10 cellular contexts compared by ENCODE assay signal in the genomic region with DNA sequence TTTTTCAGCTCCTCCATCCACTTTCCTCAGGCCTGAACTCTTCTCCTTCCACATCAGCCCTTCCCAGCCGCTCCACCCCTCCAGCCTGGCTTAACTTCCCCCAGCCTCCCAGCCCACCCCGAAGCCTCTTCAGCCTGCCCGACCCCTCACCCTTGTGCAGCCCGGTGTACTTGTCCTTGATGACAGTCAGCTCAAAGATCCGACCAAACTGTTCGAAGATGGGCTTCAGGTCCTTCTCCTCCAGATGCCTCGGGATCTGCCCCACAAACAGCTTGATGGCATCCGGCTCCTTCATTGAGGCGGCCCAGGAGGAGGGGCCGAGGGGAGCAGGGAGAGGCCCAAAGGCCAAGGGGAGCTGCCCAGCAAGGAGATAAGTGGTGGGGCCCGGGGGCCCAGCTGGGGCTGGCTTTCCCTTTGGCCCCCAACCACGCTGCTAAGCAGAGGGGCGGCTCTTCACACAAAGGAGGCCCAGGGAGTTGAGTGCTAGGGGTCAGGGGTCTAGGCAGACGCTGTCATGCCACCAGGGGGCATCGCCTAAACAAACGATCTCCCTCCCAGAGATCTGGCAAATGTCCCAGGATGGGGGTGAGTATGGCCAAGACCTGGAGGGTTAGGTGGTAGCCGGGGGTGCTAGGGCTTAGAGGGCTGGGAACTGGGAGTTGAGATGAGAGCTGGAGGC. TPM values are rescaled to one million over a fixed set of nuclear protein-coding genes. Genes with fewer than 3 reads are reported as not detected.
DNase-seq lines count a peak whose midpoint lies in the region; ATAC-seq, FAIRE-seq and TF ChIP-seq lines count a peak whose summit lies in the region.
"Had no signal": no experiment of that assay in that cellular context is flagged by ENCODE, and none has a peak within 500 bp of the region (broad histone marks: within the 10 kb centered on the region; RNA-seq: fewer than 3 reads in every experiment).

No MANE protein-coding gene starts in this region.

- H3K9ac ChIP-seq in HUES6 (ENCODE audit: low read length), result no peak overlapping the region

- H3K27ac Mint-ChIP-seq in immature natural killer cell, result no peak overlapping the region

- H3K4me1 ChIP-seq in HUES6 (ENCODE audit: control insufficient read depth, insufficient read depth, low read length) (0 out of 2 replicates have a peak, but pooled peaks cover 3% of the 10 kb centered on the region), hepatocyte (ENCODE audit: insufficient read depth) (peaks cover 19% of the 10 kb centered on the region)

- peaks cover 16 to 27% (median 22%) of the 10 kb centered on the region in 3 donors for H3K27me3 Mint-ChIP-seq in immature natural killer cell (ENCODE audit: low read depth in 3 of 3)

- H3K36me3 Mint-ChIP-seq in immature natural killer cell, result no peaks in the 10 kb centered on the region
- H3K36me3 Mint-ChIP-seq: CD4-positive, CD25-positive, alpha-beta regulatory T cell had no signal

- H3K4me3 ChIP-seq in AG04450 (ENCODE audit: low read depth, low read length) (no peak overlapping the region), HUES6 (ENCODE audit: low read depth, low read length) (peak overlapping the region; percentile 52), hepatocyte (no peak overlapping the region)
- H3K4me3 ChIP-seq: body of pancreas had no signal

- peaks cover 20 to 29% of the 10 kb centered on the region in 2 donors for H3K4me1 Mint-ChIP-seq in immature natural killer cell

- WGBS in hepatocyte (ENCODE audit: low lambda C conversion rate, missing lambda C conversion rate), result 44% methylated on average over 15 of the region's 17 CpGs

- H3K27me3 ChIP-seq in AG04450 (ENCODE audit: control insufficient read depth, insufficient read depth, low read length) (peaks cover 75% of the 10 kb centered on the region), HUES6 (ENCODE audit: control insufficient read depth, insufficient read depth, low read length) (peaks cover 50% of the 10 kb centered on the region), hepatocyte (peaks cover 41% of the 10 kb centered on the region)

- TF ChIP-seq POLR2A in H54 (IDR thresholded peaks at IDR 0.05; ENCODE audit: low read depth, low read length), result no peak

- H3K4me3 Mint-ChIP-seq in immature natural killer cell, result no peak overlapping the region

- TF ChIP-seq CTCF in AG04450 (IDR thresholded peaks at IDR 0.05; ENCODE audit: low read depth, low read length) (peak; percentile 11; the same call in 1 of the 2 replicates), hepatocyte (IDR thresholded peaks at IDR 0.05; ENCODE audit: poor library complexity) (peak; percentile 6)

- H4K20me1 ChIP-seq in hepatocyte (ENCODE audit: insufficient read depth, poor library complexity, severe bottlenecking), result no peaks in the 10 kb centered on the region

- no peak overlapping the region for H2AFZ ChIP-seq in hepatocyte

- H3K9me2 ChIP-seq in hepatocyte (replicated peaks; ENCODE audit: insufficient read depth), result no peaks in the 10 kb centered on the region

- FAIRE-seq in H54 (lab: Jason Lieb, UNC), result no peak

- H3K9me3 ChIP-seq in AG04450 (ENCODE audit: control insufficient read depth, insufficient read depth, low read length) (no peaks in the 10 kb centered on the region), HUES6 (ENCODE audit: control insufficient read depth, insufficient read depth, low read depth, low read length) (no peaks in the 10 kb centered on the region), hepatocyte (ENCODE audit: low read depth) (no peaks in the 10 kb centered on the region)
- H3K9me3 ChIP-seq: body of pancreas had no signal

- POLR2A ChIA-PET in AG04450 (lab: Yijun Ruan, JAX), result no interaction called here

- no peaks in the 10 kb centered on the region for H3K36me3 ChIP-seq in HUES6 (ENCODE audit: control insufficient read depth, insufficient read depth, low read length)
- no peaks in the 10 kb centered on the region for H3K36me3 ChIP-seq in hepatocyte (replicated peaks; ENCODE audit: insufficient read depth, low read depth)

- no peaks in the 10 kb centered on the region for H3K79me2 ChIP-seq in hepatocyte

- peaks cover 0 to 2% (median 0%) of the 10 kb centered on the region in 6 donors for H3K9me3 Mint-ChIP-seq in immature natural killer cell

- H3K27ac ChIP-seq in AG04450 (ENCODE audit: low read depth, low read length) (no peak overlapping the region), HUES6 (ENCODE audit: low read depth, low read length) (no peak overlapping the region), hepatocyte (no peak overlapping the region)
- H3K27ac ChIP-seq: body of pancreas had no signal

- H3K4me2 ChIP-seq in hepatocyte, result peak overlapping the region; percentile 73

- CTCF ChIA-PET in AG04450 (lab: Charles Lee), result interaction anchor here (1.1 kb wide), 1 partner anchor 18 kb away, joined by 3 read pairs; no protein-coding TSS in a partner anchor

- DNase-seq in AG04450 (ENCODE audit: low read depth, low spot score) (no peak), NCI-H748 treated with DMSO at 0.1 percent for 48 hours (lab: John Stamatoyannopoulos, UW) (peak; percentile 31), hepatocyte (ENCODE audit: low spot score) (no peak), H54 (ENCODE audit: insufficient read length, low spot score) (no peak), immature natural killer cell (no peak)
- DNase-seq: CD4-positive, CD25-positive, alpha-beta regulatory T cell had no signal

- ATAC-seq in HG03025 (IDR thresholded peaks at IDR 0.05; ENCODE audit: low FRiP score, unreplicated experiment) (no peak), HG03159 (IDR thresholded peaks at IDR 0.05; ENCODE audit: unreplicated experiment) (no peak)
- ATAC-seq: body of pancreas had no signal

RNA-seq across cellular contexts. Expression of a gene that starts 0.7 kb away (rescaled TPM):
- not detected in 2 replicates for polyA plus RNA-seq in AG04450 (2011; rRNA removed)
- not detected in 2 replicates for polyA minus RNA-seq in AG04450 (2011; rRNA and poly(A)+ RNA removed)
- 1.2 and 2.1 TPM in 2 replicates for total RNA-seq in hepatocyte
- polyA plus RNA-seq in hepatocyte, result 0.85 and 1.1 TPM in 2 replicates
- not detected for polyA plus RNA-seq in immature natural killer cell
- total RNA-seq: CD4-positive, CD25-positive, alpha-beta regulatory T cell had no signal
- polyA plus RNA-seq: CD4-positive, CD25-positive, alpha-beta regulatory T cell had no signal

RNA-seq across cellular contexts. Expression of a gene that starts 5.5 kb away (rescaled TPM):
- polyA plus RNA-seq in AG04450 (2011; rRNA removed) (not detected in 2 replicates), hepatocyte (2.3 TPM in 1 of 2 replicates, not detected in the other), immature natural killer cell (not detected)
- polyA minus RNA-seq in AG04450 (2011; rRNA and poly(A)+ RNA removed), result not detected in 2 replicates
- total RNA-seq in hepatocyte, result 7.9 TPM in 1 of 2 replicates, not detected in the other
- total RNA-seq: body of pancreas; CD4-positive, CD25-positive, alpha-beta regulatory T cell had no signal
- polyA plus RNA-seq: CD4-positive, CD25-positive, alpha-beta regulatory T cell had no signal

RNA-seq across cellular contexts. Expression of a gene that starts 47.4 kb away (rescaled TPM):
- polyA plus RNA-seq in AG04450 (2011; rRNA removed) (93.4 and 98.6 TPM in 2 replicates), hepatocyte (72.5 and 88.0 TPM in 2 replicates), immature natural killer cell (100 to 1,000 TPM; 120 to 128 (median 128) TPM)
- polyA minus RNA-seq in AG04450 (2011; rRNA and poly(A)+ RNA removed), result 51.6 and 67.1 TPM in 2 replicates
- total RNA-seq in hepatocyte, result 50.3 and 68.8 TPM in 2 replicates
